7 cellular contexts compared by ENCODE assay signal in the genomic region with DNA sequence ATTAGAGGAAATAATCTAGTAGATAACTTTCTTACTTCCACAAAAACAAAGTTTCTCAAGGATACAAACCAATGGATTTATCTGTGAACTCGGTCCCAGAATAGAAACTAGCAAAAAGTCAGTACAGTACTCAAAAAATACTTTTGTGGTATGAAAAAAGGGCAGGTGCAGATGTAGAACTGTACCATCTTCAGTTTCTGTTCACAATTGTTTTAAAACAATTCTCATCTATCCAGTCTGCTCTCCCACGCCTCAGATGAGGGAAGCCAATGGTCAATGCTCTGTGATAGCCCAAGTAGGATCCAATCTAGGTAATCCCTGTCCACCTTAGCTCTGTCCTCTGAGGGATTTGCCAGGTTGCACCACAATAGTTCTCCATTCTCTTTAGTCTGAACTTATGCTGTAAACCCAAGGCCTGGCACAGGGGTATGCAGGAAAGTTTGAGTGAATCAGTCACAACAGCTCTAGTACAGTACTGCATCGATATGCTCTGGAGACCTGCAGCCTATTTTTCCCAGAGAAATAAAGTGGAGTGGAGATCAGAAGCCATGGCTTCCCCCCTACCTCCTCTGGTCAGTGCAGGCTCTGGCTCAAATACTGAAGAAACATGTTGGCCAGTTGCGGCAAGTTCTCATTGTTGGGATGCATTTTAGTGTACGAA. TPM values are rescaled to one million over a fixed set of nuclear protein-coding genes. Genes with fewer than 3 reads are reported as not detected.
DNase-seq lines count a peak whose midpoint lies in the region; ATAC-seq, FAIRE-seq and TF ChIP-seq lines count a peak whose summit lies in the region.

No MANE protein-coding gene starts in this region.

- TF ChIP-seq POLR2A in body of pancreas (IDR thresholded peaks at IDR 0.05): no peak

- intact Hi-C loops in body of pancreas (cut with DNase I): no loop called here
- intact Hi-C loops in mucosa of descending colon (cut with DNase I, micrococcal nuclease): no loop called here

- peak; percentile 17 for ATAC-seq in HG03460 (IDR thresholded peaks at IDR 0.05; ENCODE audit: unreplicated experiment)
- ATAC-seq in body of pancreas: no peak
- no peak for ATAC-seq in mucosa of descending colon
- no peak for ATAC-seq in HG02763 (IDR thresholded peaks at IDR 0.05; ENCODE audit: unreplicated experiment)
- ATAC-seq in HG03139 (IDR thresholded peaks at IDR 0.05; ENCODE audit: unreplicated experiment): no peak

- H3K4me1 ChIP-seq in body of pancreas: peaks cover 59% of the 10 kb centered on the region
- peaks cover 35% of the 10 kb centered on the region for H3K4me1 ChIP-seq in mucosa of descending colon (ENCODE audit: low read depth)

- H3K4me3 ChIP-seq in body of pancreas: peak overlapping the region; percentile 41 to 81
- H3K4me3 ChIP-seq in mucosa of descending colon: peak overlapping the region; percentile 67

- DNase-seq in GM19239 (ENCODE audit: insufficient read length, low spot score) (no peak), body of pancreas (no peak), mucosa of descending colon (no peak), NAMALWA (ENCODE audit: low spot score) (no peak)

- TF ChIP-seq CTCF in body of pancreas (IDR thresholded peaks at IDR 0.05) (no peak), mucosa of descending colon (IDR thresholded peaks at IDR 0.05) (no peak)

- peak; percentile 85 for FAIRE-seq in GM19239 (lab: Jason Lieb, UNC)

- 26 to 48% methylated on average over 2 to 5 of the region's 5 CpGs for WGBS in body of pancreas, 2 donors

- H3K27me3 ChIP-seq in body of pancreas: no peaks in the 10 kb centered on the region

- H3K9me3 ChIP-seq in body of pancreas: no peaks in the 10 kb centered on the region
- H3K9me3 ChIP-seq in mucosa of descending colon: no peaks in the 10 kb centered on the region

- peak overlapping the region in 2 of 4 donors; percentile 73 to 94 for H3K27ac ChIP-seq in body of pancreas

- H3K36me3 ChIP-seq in body of pancreas (replicated peaks in 1 of 2; ENCODE audit: insufficient read depth in 1 of 2, low read depth in 2 of 2) (no peaks in the 10 kb centered on the region), mucosa of descending colon (ENCODE audit: low read depth) (no peaks in the 10 kb centered on the region)

RNA-seq across cellular contexts. Expression of a gene that starts 1.4 kb away (rescaled TPM):
- total RNA-seq in body of pancreas: 1 to 10 TPM; 7.6 to 8.8 TPM
- 1 to 10 TPM; 4.3 to 6.7 (median 5.4) TPM for total RNA-seq in mucosa of descending colon

RNA-seq across cellular contexts. Expression of a gene that starts 22.7 kb away (rescaled TPM):
- total RNA-seq in body of pancreas (10 to 100 TPM; 25.7 to 38.7 TPM), mucosa of descending colon (10 to 100 TPM; 32.8 to 60.1 (median 53.8) TPM)

RNA-seq across cellular contexts. Expression of a gene that starts 23.8 kb away (rescaled TPM):
- total RNA-seq in body of pancreas (10 to 100 TPM; 23.1 to 26.5 TPM), mucosa of descending colon (10 to 100 TPM; 22.4 to 27.7 (median 26.4) TPM)

RNA-seq across cellular contexts. Expression of a gene that starts 41.8 kb away (rescaled TPM):
- total RNA-seq in body of pancreas (1 to 10 TPM; 1.3 to 2.9 TPM), mucosa of descending colon (1 to 10 TPM; 3.5 to 5.6 (median 3.6) TPM)
